ENCODE assay signal across 8 cellular contexts in the genomic region with DNA sequence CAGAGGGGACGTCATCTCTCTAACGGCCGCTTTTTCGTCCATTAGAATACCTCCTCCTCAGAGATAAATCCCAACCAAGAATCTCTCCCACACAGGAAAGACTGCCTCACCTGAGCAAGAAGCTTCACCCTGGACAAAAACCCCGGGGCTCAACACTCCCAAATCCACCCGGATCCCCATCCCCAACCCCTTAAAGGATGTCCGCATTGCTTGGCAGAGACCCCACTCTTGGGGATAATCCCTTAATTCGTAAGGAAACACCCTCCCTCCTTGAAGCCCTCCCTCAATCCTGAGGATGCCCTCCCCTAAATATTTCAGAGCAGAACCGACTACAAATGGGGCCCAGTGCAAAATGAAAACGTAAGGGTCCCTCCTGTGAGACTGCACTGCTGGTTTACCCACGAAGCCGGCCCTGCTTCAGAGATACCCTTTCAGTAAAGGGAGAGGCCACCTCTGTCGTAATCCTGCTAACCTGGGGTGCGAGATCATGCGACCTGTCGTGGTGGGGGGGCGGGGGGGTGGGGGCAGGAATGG. TPM values are rescaled to one million over a fixed set of nuclear protein-coding genes. Genes with fewer than 3 reads are reported as not detected.
A peak's percentile ranks its signal among the peaks of the same experiment; 100 is the strongest.
DNase-seq lines count a peak whose midpoint lies in the region; ATAC-seq and TF ChIP-seq lines count a peak whose summit lies in the region.

No MANE protein-coding gene starts in this region.

- H3K36me3 Mint-ChIP-seq in Calu3 (ENCODE audit: insufficient read depth, unreplicated experiment) = peaks cover 54% of the 10 kb centered on the region
- peaks cover 26% of the 10 kb centered on the region for H3K36me3 Mint-ChIP-seq in activated naive CD8-positive, alpha-beta T cell treated with anti-CD3 and anti-CD28 coated beads for 36 hours

- no peaks in the 10 kb centered on the region for H3K27me3 ChIP-seq in kidney epithelial cell (ENCODE audit: control insufficient read depth, insufficient read depth, low read length)
- H3K27me3 ChIP-seq in testis = no peaks in the 10 kb centered on the region

- peak; percentile 12 for ATAC-seq in HG02852 (IDR thresholded peaks at IDR 0.05; ENCODE audit: unreplicated experiment)
- ATAC-seq in GM21423 (IDR thresholded peaks at IDR 0.05; ENCODE audit: unreplicated experiment) = no peak

- no peak for TF ChIP-seq POLR2A in testis (IDR thresholded peaks at IDR 0.05)

- DNase-seq in Calu3 (no peak), kidney epithelial cell (ENCODE audit: low read depth) (no peak), testis (no peak), NCI-H128 (lab: John Stamatoyannopoulos, UW; ENCODE audit: unreplicated experiment) (no peak), germinal center (ENCODE audit: low spot score) (no peak)
- DNase-seq in activated naive CD8-positive, alpha-beta T cell treated with anti-CD3 and anti-CD28 coated beads for 36 hours = no peak

- H3K27me3 Mint-ChIP-seq in Calu3 (ENCODE audit: unreplicated experiment) = no peaks in the 10 kb centered on the region
- no peaks in the 10 kb centered on the region for H3K27me3 Mint-ChIP-seq in activated naive CD8-positive, alpha-beta T cell treated with anti-CD3 and anti-CD28 coated beads for 36 hours

- peaks cover 41% of the 10 kb centered on the region for H3K4me1 ChIP-seq in testis

- no TSS peak for BruUV-seq in Calu3 (replicated peaks; lab: Mats Ljungman, UMichigan)

- no peak for TF ChIP-seq CTCF in Calu3 (IDR thresholded peaks at IDR 0.05; ENCODE audit: unreplicated experiment)
- TF ChIP-seq CTCF in kidney epithelial cell (IDR thresholded peaks at IDR 0.05; ENCODE audit: insufficient read depth, low read length, poor library complexity, severe bottlenecking) = no peak
- TF ChIP-seq CTCF in testis (IDR thresholded peaks at IDR 0.05) = no peak

- H3K27ac ChIP-seq in testis = peak overlapping the region; percentile 94 to 95

- no peaks in the 10 kb centered on the region for H3K9me3 ChIP-seq in testis

- peak overlapping the region; percentile 81 for H3K4me3 ChIP-seq in kidney epithelial cell (ENCODE audit: low read depth, low read length)
- peak overlapping the region; percentile 96 to 100 for H3K4me3 ChIP-seq in testis

- peak overlapping the region; percentile 92 for H3K27ac Mint-ChIP-seq in Calu3 (ENCODE audit: unreplicated experiment)
- H3K27ac Mint-ChIP-seq in activated naive CD8-positive, alpha-beta T cell treated with anti-CD3 and anti-CD28 coated beads for 36 hours = peak overlapping the region; percentile 76

- H3K36me3 ChIP-seq in kidney epithelial cell (ENCODE audit: control insufficient read depth, insufficient read depth, low read length) = peaks cover 1% of the 10 kb centered on the region
- H3K36me3 ChIP-seq in testis (ENCODE audit: low read depth, missing control alignments) = no peaks in the 10 kb centered on the region

- peaks cover 25% of the 10 kb centered on the region for H3K4me1 Mint-ChIP-seq in Calu3 (ENCODE audit: low read depth, unreplicated experiment)
- peaks cover 22% of the 10 kb centered on the region for H3K4me1 Mint-ChIP-seq in activated naive CD8-positive, alpha-beta T cell treated with anti-CD3 and anti-CD28 coated beads for 36 hours

- 21 to 24% methylated on average over 13 to 15 of the region's 17 CpGs for WGBS in testis, 2 donors

- CTCF ChIA-PET in Calu3 (lab: Charles Lee) = interaction anchor here (3.3 kb wide), 1 partner anchor 21 kb away, joined by 22 read pairs; no protein-coding TSS in a partner anchor

- H3K4me3 Mint-ChIP-seq in Calu3 (ENCODE audit: low read depth, unreplicated experiment) = peak overlapping the region; percentile 93
- peak overlapping the region; percentile 97 for H3K4me3 Mint-ChIP-seq in activated naive CD8-positive, alpha-beta T cell treated with anti-CD3 and anti-CD28 coated beads for 36 hours

- intact Hi-C loops in Calu3 (cut with micrococcal nuclease; ENCODE audit: unreplicated experiment) = loop anchor here (2.0 to 5.0 kb wide), 2 partner anchors 16 to 42 kb away; no protein-coding TSS in a partner anchor
- intact Hi-C loops in testis (cut with DNase I; ENCODE audit: low total_unique reads) = no loop called here

- H3K9me3 Mint-ChIP-seq in Calu3 (ENCODE audit: low read depth, unreplicated experiment) = no peaks in the 10 kb centered on the region
- H3K9me3 Mint-ChIP-seq in activated naive CD8-positive, alpha-beta T cell treated with anti-CD3 and anti-CD28 coated beads for 36 hours = no peaks in the 10 kb centered on the region

RNA-seq across cellular contexts. Expression of a gene that starts 0.7 kb away (rescaled TPM):
- total RNA-seq in Calu3 (2022) = 419 and 423 TPM in 2 replicates
- total RNA-seq in activated naive CD8-positive, alpha-beta T cell treated with anti-CD3 and anti-CD28 coated beads for 36 hours = 100 to 1,000 TPM; 214 to 226 TPM
- total RNA-seq in kidney epithelial cell = 380 and 381 TPM in 2 replicates
- 100 to 1,000 TPM; 404 to 461 TPM for total RNA-seq in testis
- 725 TPM for polyA plus RNA-seq in testis (ENCODE audit: insufficient read depth, low read depth, low replicate concordance)

RNA-seq across cellular contexts. Expression of a gene that starts 25.7 kb away (rescaled TPM):
- 284 and 292 TPM in 2 replicates for total RNA-seq in Calu3 (2022)
- 100 to 1,000 TPM; 288 to 292 TPM for total RNA-seq in activated naive CD8-positive, alpha-beta T cell treated with anti-CD3 and anti-CD28 coated beads for 36 hours
- 76.3 and 94.7 TPM in 2 replicates for total RNA-seq in kidney epithelial cell
- 100 to 1,000 TPM; 199 to 238 TPM for total RNA-seq in testis
- 202 TPM for polyA plus RNA-seq in testis (ENCODE audit: insufficient read depth, low read depth, low replicate concordance)

RNA-seq across cellular contexts. Expression of a gene that starts 33.7 kb away (rescaled TPM):
- total RNA-seq in Calu3 (2022) = 33.8 and 36.8 TPM in 2 replicates
- total RNA-seq in activated naive CD8-positive, alpha-beta T cell treated with anti-CD3 and anti-CD28 coated beads for 36 hours = 10 to 100 TPM; 35.0 to 35.6 TPM
- 29.2 and 30.6 TPM in 2 replicates for total RNA-seq in kidney epithelial cell
- 10 to 100 TPM; 31.3 to 37.4 TPM for total RNA-seq in testis
- polyA plus RNA-seq in testis (ENCODE audit: insufficient read depth, low read depth, low replicate concordance) = 51.0 TPM

RNA-seq across cellular contexts. Expression of a gene that starts 38.9 kb away (rescaled TPM):
- 172 and 206 TPM in 2 replicates for total RNA-seq in Calu3 (2022)
- 100 to 1,000 TPM; 142 to 164 TPM for total RNA-seq in activated naive CD8-positive, alpha-beta T cell treated with anti-CD3 and anti-CD28 coated beads for 36 hours
- 117 and 124 TPM in 2 replicates for total RNA-seq in kidney epithelial cell
- 100 to 1,000 TPM; 307 to 370 TPM for total RNA-seq in testis
- polyA plus RNA-seq in testis (ENCODE audit: insufficient read depth, low read depth, low replicate concordance) = 340 TPM

RNA-seq across cellular contexts. Expression of a gene that starts 49.0 kb away (rescaled TPM):
- total RNA-seq in Calu3 (2022) = 29.7 and 43.7 TPM in 2 replicates
- total RNA-seq in activated naive CD8-positive, alpha-beta T cell treated with anti-CD3 and anti-CD28 coated beads for 36 hours = 10 to 100 TPM; 25.0 to 30.5 TPM
- 22.5 and 25.7 TPM in 2 replicates for total RNA-seq in kidney epithelial cell
- 10 to 100 TPM; 17.5 to 20.9 TPM for total RNA-seq in testis
- polyA plus RNA-seq in testis (ENCODE audit: insufficient read depth, low read depth, low replicate concordance) = 10.8 TPM
